Comparison of ENCODE assay signal across 1 cellular context in genomic region chr4:176920694-176921093, GRCh38.
TF ChIP-seq lines count a peak whose summit lies in the region.

No MANE protein-coding gene starts in this region.

TF ChIP-seq in SK-N-SH, 30 proteins besides CTCF, POLR2A, EP300 and RAD21 (continued from another document):
- TF ChIP-seq REST (IDR thresholded peaks at IDR 0.05; ENCODE audit: low read depth, low read length) (no peak), NFIC (IDR thresholded peaks at IDR 0.05; ENCODE audit: borderline replicate concordance) (peak; percentile 66), FOXM1 (IDR thresholded peaks at IDR 0.05; ENCODE audit: low read depth) (peak; percentile 72; the same call in 1 of the 2 replicates), IRF3 (IDR thresholded peaks at IDR 0.05; ENCODE audit: low read depth, low read length) (no peak), MAX (IDR thresholded peaks at IDR 0.05; ENCODE audit: low read depth) (no peak; the same call in 1 of the 2 replicates), CHD2 (IDR thresholded peaks at IDR 0.05; ENCODE audit: low read length, partially characterized antibody) (no peak), POLR2AphosphoS5 (IDR thresholded peaks at IDR 0.05; ENCODE audit: low read depth, low read length) (peak; percentile 70; the same call in 1 of the 2 replicates), RCOR1 (IDR thresholded peaks at IDR 0.05; ENCODE audit: low read length) (no peak), GABPA (IDR thresholded peaks at IDR 0.05; ENCODE audit: low read depth) (0 out of 2 replicates have a peak, but pooled peaks have one; percentile 10), SMC3 (IDR thresholded peaks at IDR 0.05; ENCODE audit: low read depth, low read length) (no peak)
